In the genomic region with DNA sequence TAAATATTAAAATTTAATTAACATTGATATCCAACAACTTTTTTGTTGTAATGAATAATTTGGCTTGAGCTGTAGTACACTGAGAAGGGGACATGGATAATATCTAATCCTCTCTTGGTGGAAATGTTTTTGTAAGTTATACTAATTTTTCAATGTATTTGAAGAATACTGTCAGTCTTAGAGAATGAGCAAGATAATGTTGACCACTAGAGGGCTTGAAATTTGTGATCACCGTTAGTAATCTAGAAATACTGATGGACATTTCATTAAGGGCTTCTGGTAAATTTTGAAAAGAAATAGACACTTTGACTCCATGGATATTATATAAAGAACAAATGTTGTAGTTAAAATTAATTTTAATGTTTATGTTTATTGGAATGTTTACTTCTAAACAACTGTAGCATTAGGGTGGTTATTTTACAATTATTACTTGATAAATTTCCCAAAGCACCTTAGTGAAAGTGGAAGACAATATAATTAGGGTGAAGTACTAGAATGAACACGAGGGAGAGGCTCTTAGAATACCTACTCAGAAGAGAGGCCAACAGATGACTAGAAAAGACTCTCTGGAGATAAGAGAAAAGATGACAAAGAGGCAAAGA, we compare ENCODE assay signal across 8 cellular contexts. TPM values are rescaled to one million over a fixed set of nuclear protein-coding genes. Genes with fewer than 3 reads are reported as not detected.
DNase-seq lines count a peak whose midpoint lies in the region; ATAC-seq and FAIRE-seq lines count a peak whose summit lies in the region.

No MANE protein-coding gene starts in this region.

- peak; percentile 32 for DNase-seq in Ammon's horn (ENCODE audit: low spot score)
- peak; percentile 54 for DNase-seq in OCI-M1 (lab: John Stamatoyannopoulos, UW)
- DNase-seq in fibroblast of gingiva (ENCODE audit: low read depth): peak; percentile 24
- DNase-seq in sciatic nerve (ENCODE audit: low spot score): no peak
- no peak for DNase-seq in urothelium cell line (ENCODE audit: low spot score)
- no peak for DNase-seq in activated CD8-positive, alpha-beta memory T cell treated with anti-CD3 and anti-CD28 coated beads for 24 hours

- intact Hi-C loops in sciatic nerve (cut with DNase I): no loop called here

- no peak for FAIRE-seq in urothelium cell line (lab: Jason Lieb, UNC)

- ATAC-seq in GM19395 (IDR thresholded peaks at IDR 0.05; ENCODE audit: unreplicated experiment) (peak; percentile 68), sciatic nerve (peak; percentile 32), HG02884 (IDR thresholded peaks at IDR 0.05; ENCODE audit: unreplicated experiment) (no peak)

RNA-seq across cellular contexts. Expression of a gene that starts 20.0 kb away (rescaled TPM):
- 41.3 TPM for total RNA-seq in sciatic nerve

Comparison
In these comparisons a context has a peak if more than half of its experiments do, and no peak if none do; other contexts are left out.
1. DNase-seq: peak in Ammon's horn (single experiment), OCI-M1 (single experiment) and fibroblast of gingiva (single experiment); none in sciatic nerve (single experiment), urothelium cell line (single experiment) and activated CD8-positive, alpha-beta memory T cell treated with anti-CD3 and anti-CD28 coated beads for 24 hours (single experiment).